Comparison of ENCODE assay signal across 11 cellular contexts in the genomic region with DNA sequence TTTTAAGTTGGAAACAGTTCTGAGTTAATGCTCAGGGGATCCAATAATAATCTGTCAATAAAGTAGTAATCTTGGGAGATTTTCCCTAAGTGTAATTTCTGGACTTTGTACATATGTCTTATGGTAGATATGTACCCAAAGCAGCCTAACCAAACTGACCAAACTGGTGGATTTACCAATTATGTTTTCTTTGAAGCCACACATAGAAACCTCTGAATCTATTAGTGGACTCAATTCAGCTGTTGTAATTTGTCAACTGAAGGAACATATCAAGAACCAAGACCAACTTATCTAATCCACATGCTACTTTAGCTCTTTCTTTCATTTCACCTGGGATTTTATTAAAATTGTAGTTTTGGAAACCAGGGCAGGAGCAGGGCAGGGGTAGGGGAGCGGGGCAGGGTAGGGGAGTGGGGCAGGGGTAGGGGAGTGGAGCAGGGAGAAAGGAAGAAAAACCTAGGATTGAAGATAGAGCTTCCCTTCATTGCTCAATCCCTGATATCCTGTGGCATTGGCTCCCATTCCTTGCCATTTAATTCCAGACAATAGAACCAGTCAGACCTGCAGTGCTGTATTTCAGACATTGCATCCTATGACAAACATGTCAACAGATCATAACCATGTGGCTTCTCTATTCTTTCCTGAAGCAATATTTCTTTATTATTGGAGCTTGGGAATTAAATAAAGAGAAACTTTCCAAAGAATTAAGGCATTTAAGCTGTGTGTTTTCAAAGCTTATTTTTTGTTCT.
DNase-seq lines count a peak whose midpoint lies in the region; ATAC-seq and TF ChIP-seq lines count a peak whose summit lies in the region.
"Had no signal": no experiment of that assay in that cellular context is flagged by ENCODE, and none has a peak within 500 bp of the region (broad histone marks: within the 10 kb centered on the region; RNA-seq: fewer than 3 reads in every experiment).

No MANE protein-coding gene starts in this region.

- no peaks in the 10 kb centered on the region for H3K27me3 Mint-ChIP-seq in activated naive CD8-positive, alpha-beta T cell treated with anti-CD3 and anti-CD28 coated beads for 36 hours

- H3K9me3 Mint-ChIP-seq in activated naive CD8-positive, alpha-beta T cell treated with anti-CD3 and anti-CD28 coated beads for 36 hours: peaks cover 3% of the 10 kb centered on the region

- 86% methylated on average over 1 of the region's 1 CpG for WGBS in prostate gland

- no peak overlapping the region for H3K4me3 Mint-ChIP-seq in activated naive CD8-positive, alpha-beta T cell treated with anti-CD3 and anti-CD28 coated beads for 36 hours

- H3K36me3 Mint-ChIP-seq in activated naive CD8-positive, alpha-beta T cell treated with anti-CD3 and anti-CD28 coated beads for 36 hours: peaks cover 1% of the 10 kb centered on the region

- H3K27ac ChIP-seq in prostate gland: no peak overlapping the region
- H3K27ac ChIP-seq: stomach had no signal

- H3K36me3 ChIP-seq in prostate gland: no peaks in the 10 kb centered on the region
- H3K36me3 ChIP-seq: esophagus squamous epithelium, stomach had no signal

- TF ChIP-seq CTCF in prostate gland (IDR thresholded peaks at IDR 0.05): no peak

- H3K9me3 ChIP-seq in prostate gland: no peaks in the 10 kb centered on the region
- H3K9me3 ChIP-seq: esophagus squamous epithelium, stomach had no signal

- H3K4me1 Mint-ChIP-seq in activated naive CD8-positive, alpha-beta T cell treated with anti-CD3 and anti-CD28 coated beads for 36 hours: peaks cover 20% of the 10 kb centered on the region

- H3K27me3 ChIP-seq in prostate gland (replicated peaks; ENCODE audit: insufficient read depth): no peaks in the 10 kb centered on the region
- H3K27me3 ChIP-seq: esophagus squamous epithelium, stomach had no signal

- peak overlapping the region; percentile 64 for H3K27ac Mint-ChIP-seq in activated naive CD8-positive, alpha-beta T cell treated with anti-CD3 and anti-CD28 coated beads for 36 hours

- intact Hi-C loops in prostate gland (cut with DNase I): no loop called here

- ATAC-seq in GM18907 (IDR thresholded peaks at IDR 0.05; ENCODE audit: unreplicated experiment): peak; percentile 44
- ATAC-seq in HG02943 (IDR thresholded peaks at IDR 0.05; ENCODE audit: low read depth, unreplicated experiment): peak; percentile 23
- no peak for ATAC-seq in HG03025 (IDR thresholded peaks at IDR 0.05; ENCODE audit: low FRiP score, unreplicated experiment)

- no peak overlapping the region for H3K4me3 ChIP-seq in prostate gland
- H3K4me3 ChIP-seq: esophagus squamous epithelium, stomach had no signal

- H3K4me1 ChIP-seq in prostate gland (replicated peaks): no peaks in the 10 kb centered on the region

- DNase-seq in activated naive CD8-positive, alpha-beta T cell treated with anti-CD3 and anti-CD28 coated beads for 36 hours: no peak
- DNase-seq in prostate gland (ENCODE audit: low spot score): peak; percentile 55
- no peak for DNase-seq in OCI-M1 (lab: John Stamatoyannopoulos, UW)
- no peak for DNase-seq in HuH-7.5 (ENCODE audit: low spot score)
- DNase-seq: activated CD4-positive, alpha-beta T cell treated with anti-CD3 and anti-CD28 coated beads, Interleukin-2, amount 50 U/mL, for 1 hour; esophagus squamous epithelium; stimulated activated CD4-positive, alpha-beta T cell treated with anti-CD3 and anti-CD28 coated beads, Interleukin-12 subunit alpha, Interleukin-12 subunit beta, amount 100 ng/mL, for 4 hours; stomach had no signal

- TF ChIP-seq POLR2A in prostate gland (IDR thresholded peaks at IDR 0.05): no peak
